In the genomic region with DNA sequence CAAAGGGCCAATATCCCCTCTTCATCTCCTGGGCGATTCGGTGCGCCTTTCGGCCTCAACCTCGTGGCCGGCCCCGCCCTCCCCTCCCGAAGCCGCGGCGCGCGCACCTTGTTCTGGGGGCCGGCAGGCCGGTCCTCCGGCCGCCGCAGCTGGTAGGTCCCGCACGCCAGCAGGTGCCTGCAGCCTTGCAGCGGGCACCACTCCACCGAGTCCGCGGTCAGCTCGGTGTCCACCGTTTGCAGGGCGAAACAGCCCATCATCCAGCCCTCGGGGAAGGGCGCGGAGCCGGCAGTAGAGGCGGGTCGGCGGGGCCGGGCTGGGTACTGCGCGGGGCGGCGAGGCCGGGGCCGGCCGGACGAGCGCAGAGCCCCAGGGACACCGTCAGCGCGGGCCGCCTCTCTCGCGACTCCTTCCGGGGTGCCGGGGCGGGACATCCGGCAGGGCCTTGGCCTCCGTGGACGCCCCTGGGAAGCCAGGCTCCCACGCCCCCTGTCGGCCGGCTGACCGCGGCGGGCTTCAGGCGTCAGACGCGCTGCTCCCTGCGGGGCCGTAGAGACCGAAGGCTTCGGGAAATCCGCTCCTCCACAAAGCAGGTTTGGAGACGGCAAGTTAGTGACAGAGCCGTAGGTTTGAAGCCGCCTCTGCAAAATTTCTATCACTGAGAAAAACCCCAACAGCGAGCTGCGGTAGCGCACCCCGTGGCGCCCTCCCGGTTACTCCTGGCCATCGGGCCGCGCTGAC, we compare ENCODE assay signal across 7 cellular contexts. TPM values are rescaled to one million over a fixed set of nuclear protein-coding genes. Genes with fewer than 3 reads are reported as not detected.
A peak's percentile ranks its signal among the peaks of the same experiment; 100 is the strongest.
DNase-seq lines count a peak whose midpoint lies in the region; ATAC-seq and TF ChIP-seq lines count a peak whose summit lies in the region.

Gene DPH7, minus strand, starts transcription at position 408 of the 741 bp plus-strand sequence. Its CDS starts 148 bp downstream, at position 260.

- peak; percentile 92 for ATAC-seq in GM18498 (IDR thresholded peaks at IDR 0.05; ENCODE audit: unreplicated experiment)
- peak; percentile 89 for ATAC-seq in HG02885 (IDR thresholded peaks at IDR 0.05; ENCODE audit: poor library complexity, unreplicated experiment)

- H3K9me3 ChIP-seq in ascending aorta = no peaks in the 10 kb centered on the region

- intact Hi-C loops in T-helper 2 cell treated with Interferon-gamma antibody and Interleukin-4, amounts not matched to agents 100 ng/mL and 5 ng/mL, for 36 hours (cut with micrococcal nuclease) = loop anchor here (1.0 kb wide), 3 partner anchors 12 to 40 kb away; partner anchors contain the start of genes ARRDC1 and ZMYND19
- intact Hi-C loops in ascending aorta (cut with DNase I) = loop anchor here (1.0 to 2.0 kb wide), 4 partner anchors 12 to 40 kb away; partner anchors contain the start of genes ARRDC1, EHMT1, MRPL41 and ZMYND19

- H3K27ac ChIP-seq in ascending aorta = peak within 1 kb of the TSS; percentile 70 to 78

- H3K4me3 ChIP-seq in ascending aorta = peak within 1 kb of the TSS; percentile 88 to 92

- DNase-seq in NCI-H1694 treated with DMSO at 0.1 percent for 48 hours (lab: John Stamatoyannopoulos, UW) (peak; percentile 50), ascending aorta (ENCODE audit: low spot score in 2 of 2) (peak; percentile 63 to 97), hepatic stellate cell (ENCODE audit: low spot score) (peak; percentile 97), renal cortical epithelial cell (ENCODE audit: low read depth) (peak; percentile 59)

- peaks cover 0 to 18% of the 10 kb centered on the region in 2 donors for H3K4me1 ChIP-seq in ascending aorta

- H3K27me3 ChIP-seq in ascending aorta = no peaks in the 10 kb centered on the region

- TF ChIP-seq CTCF in ascending aorta (IDR thresholded peaks at IDR 0.05) = peak; percentile 89 to 95 (median 93)

- H3K36me3 ChIP-seq in ascending aorta = peaks cover 13 to 36% of the 10 kb centered on the region in 2 donors

RNA-seq across cellular contexts. Expression of gene DPH7, which starts in this region (rescaled TPM):
- total RNA-seq in T-helper 2 cell treated with Interferon-gamma antibody and Interleukin-4, amounts not matched to agents 100 ng/mL and 5 ng/mL, for 36 hours = 39.4 and 40.9 TPM in 2 replicates
- total RNA-seq in ascending aorta = 57.2 TPM
- total RNA-seq in renal cortical epithelial cell = 15.8 and 29.9 TPM in 2 replicates

Comparison
In these comparisons a context has a peak if more than half of its experiments do, and no peak if none do; other contexts are left out.
1. Peak in every context shown above with its lines: DNase-seq, ATAC-seq, H3K4me3 ChIP-seq and H3K27ac ChIP-seq.